ENCODE assay signal across 9 cellular contexts in genomic region chr16:80932725-80933124, GRCh38.
DNase-seq lines count a peak whose midpoint lies in the region; ATAC-seq and TF ChIP-seq lines count a peak whose summit lies in the region.
"Had no signal": no experiment of that assay in that cellular context is flagged by ENCODE, and none has a peak within 500 bp of the region (broad histone marks: within the 10 kb centered on the region; RNA-seq: fewer than 3 reads in every experiment).

No MANE protein-coding gene starts in this region.

- DNase-seq in activated CD4-positive, alpha-beta T cell treated with anti-CD3 and anti-CD28 coated beads, Interleukin-2, amount 10 ng/mL, durations not matched to agents 7 days and 5 days: no peak
- no peak for DNase-seq in activated CD4-positive, alpha-beta T cell treated with anti-CD3 and anti-CD28 coated beads, Interleukin-2, amount 50 U/mL, for 48 hours
- DNase-seq in cerebellar cortex (ENCODE audit: low spot score) (peak; percentile 45), left lung (peak in 1 of 2 donors; percentile 39), thoracic aorta (ENCODE audit: low spot score) (peak; percentile 44), DMS79 treated with DMSO at 0.1 percent for 48 hours (lab: John Stamatoyannopoulos, UW) (no peak)

- ATAC-seq in left lung: peak; percentile 69
- ATAC-seq in thoracic aorta (ENCODE audit: insufficient number of reproducible peaks, low FRiP score, low read depth): peak; percentile 88
- ATAC-seq in GM19035 (IDR thresholded peaks at IDR 0.05; ENCODE audit: unreplicated experiment): no peak
- ATAC-seq in HG02610 (IDR thresholded peaks at IDR 0.05; ENCODE audit: unreplicated experiment): no peak

- peaks cover 7% of the 10 kb centered on the region for H3K4me1 Mint-ChIP-seq in activated CD4-positive, alpha-beta T cell treated with anti-CD3 and anti-CD28 coated beads, Interleukin-2, amount 10 ng/mL, durations not matched to agents 7 days and 5 days

- peak overlapping the region; percentile 25 to 32 for H3K4me3 ChIP-seq in left lung
- H3K4me3 ChIP-seq in thoracic aorta: peak overlapping the region; percentile 77

- H3K9me3 Mint-ChIP-seq in activated CD4-positive, alpha-beta T cell treated with anti-CD3 and anti-CD28 coated beads, Interleukin-2, amount 10 ng/mL, durations not matched to agents 7 days and 5 days: no peaks in the 10 kb centered on the region

- H3K36me3 Mint-ChIP-seq in activated CD4-positive, alpha-beta T cell treated with anti-CD3 and anti-CD28 coated beads, Interleukin-2, amount 10 ng/mL, durations not matched to agents 7 days and 5 days (ENCODE audit: low read depth): no peaks in the 10 kb centered on the region
- H3K36me3 Mint-ChIP-seq: CD4-positive, CD25-positive, alpha-beta regulatory T cell had no signal

- peak overlapping the region; percentile 54 for H3K4me3 Mint-ChIP-seq in activated CD4-positive, alpha-beta T cell treated with anti-CD3 and anti-CD28 coated beads, Interleukin-2, amount 10 ng/mL, durations not matched to agents 7 days and 5 days

- H3K27ac Mint-ChIP-seq in activated CD4-positive, alpha-beta T cell treated with anti-CD3 and anti-CD28 coated beads, Interleukin-2, amount 10 ng/mL, durations not matched to agents 7 days and 5 days: no peak overlapping the region
- H3K27ac Mint-ChIP-seq: CD4-positive, CD25-positive, alpha-beta regulatory T cell had no signal

- H3K4me1 ChIP-seq in left lung: peaks cover 7 to 11% of the 10 kb centered on the region in 2 donors
- peaks cover 6 to 15% of the 10 kb centered on the region in 2 donors for H3K4me1 ChIP-seq in thoracic aorta (ENCODE audit: control insufficient read depth in 1 of 2, low read depth in 2 of 2)

- H3K27ac ChIP-seq in left lung: peak overlapping the region; percentile 64 to 80
- H3K27ac ChIP-seq in thoracic aorta: peak overlapping the region; percentile 67 to 84

- TF ChIP-seq CTCF in left lung (IDR thresholded peaks at IDR 0.05) (no peak), thoracic aorta (IDR thresholded peaks at IDR 0.05) (no peak)

- H3K27me3 Mint-ChIP-seq in activated CD4-positive, alpha-beta T cell treated with anti-CD3 and anti-CD28 coated beads, Interleukin-2, amount 10 ng/mL, durations not matched to agents 7 days and 5 days: peaks cover 43% of the 10 kb centered on the region

- H3K9me3 ChIP-seq in left lung (no peaks in the 10 kb centered on the region), thoracic aorta (no peaks in the 10 kb centered on the region)

- POLR2A ChIA-PET in activated CD4-positive, alpha-beta T cell treated with anti-CD3 and anti-CD28 coated beads, Interleukin-2, amount 10 ng/mL, durations not matched to agents 7 days and 5 days (lab: Charles Lee): no interaction called here

- H3K27me3 ChIP-seq in left lung (peaks cover 0 to 66% of the 10 kb centered on the region in 2 donors), thoracic aorta (replicated peaks; ENCODE audit: insufficient read depth) (no peaks in the 10 kb centered on the region)

- H3K36me3 ChIP-seq in left lung (no peaks in the 10 kb centered on the region), thoracic aorta (no peaks in the 10 kb centered on the region)

- CTCF ChIA-PET in activated CD4-positive, alpha-beta T cell treated with anti-CD3 and anti-CD28 coated beads, Interleukin-2, amount 10 ng/mL, durations not matched to agents 7 days and 5 days (lab: Charles Lee): no interaction called here

- intact Hi-C loops in left lung (cut with DNase I): no loop called here

Comparison
In these comparisons a context has a peak if more than half of its experiments do, and no peak if none do; other contexts are left out.
1. DNase-seq: peak in cerebellar cortex (single experiment) and thoracic aorta (single experiment); none in activated CD4-positive, alpha-beta T cell treated with anti-CD3 and anti-CD28 coated beads, Interleukin-2, amount 10 ng/mL, durations not matched to agents 7 days and 5 days (single experiment), activated CD4-positive, alpha-beta T cell treated with anti-CD3 and anti-CD28 coated beads, Interleukin-2, amount 50 U/mL, for 48 hours (0 of 2) and DMS79 treated with DMSO at 0.1 percent for 48 hours (single experiment).
2. ATAC-seq: peak in left lung (single experiment) and thoracic aorta (single experiment); none in GM19035 (single experiment) and HG02610 (single experiment).